Comparison of ENCODE assay signal across 1 cellular context in genomic region chr2:9547272-9547991, GRCh38.
TF ChIP-seq lines count a peak whose summit lies in the region.

No MANE protein-coding gene starts in this region.

TF ChIP-seq in SK-N-SH treated with all-trans-retinoic acid at 6 μM for 48 hours, 23 proteins besides CTCF, POLR2A, EP300 and RAD21 (continued from another document):
- TF ChIP-seq PATZ1 (CRISPR knock-in tag; IDR thresholded peaks at IDR 0.05; ENCODE audit: borderline replicate concordance) = no peak
- no peak for TF ChIP-seq CSRNP3 (CRISPR knock-in tag; IDR thresholded peaks at IDR 0.05)
- no peak for TF ChIP-seq TOX (CRISPR knock-in tag; IDR thresholded peaks at IDR 0.05; ENCODE audit: borderline replicate concordance)
- TF ChIP-seq BACH2 (CRISPR knock-in tag; IDR thresholded peaks at IDR 0.05; ENCODE audit: borderline replicate concordance) = no peak
- TF ChIP-seq ZNF8 (CRISPR knock-in tag; IDR thresholded peaks at IDR 0.05) = no peak
- TF ChIP-seq ZFP3 (CRISPR knock-in tag; IDR thresholded peaks at IDR 0.05) = no peak
- no peak for TF ChIP-seq ISL1 (CRISPR knock-in tag; IDR thresholded peaks at IDR 0.05)
- no peak for TF ChIP-seq GLIS3 (CRISPR knock-in tag; IDR thresholded peaks at IDR 0.05)
